8 cellular contexts compared by ENCODE assay signal in genomic region chr18:56709463-56709862, GRCh38. TPM values are rescaled to one million over a fixed set of nuclear protein-coding genes. Genes with fewer than 3 reads are reported as not detected.
DNase-seq lines count a peak whose midpoint lies in the region; ATAC-seq and TF ChIP-seq lines count a peak whose summit lies in the region.

No MANE protein-coding gene starts in this region.

- H3K9ac ChIP-seq in fibroblast of lung (ENCODE audit: insufficient read depth, low read length): no peak overlapping the region

- H3K79me2 ChIP-seq in fibroblast of lung (ENCODE audit: control insufficient read depth, insufficient read depth, low read length): no peaks in the 10 kb centered on the region

- H3K4me3 ChIP-seq in fibroblast of lung (replicated peaks in 1 of 4; ENCODE audit: control extremely low read depth in 1 of 4, insufficient read depth in 1 of 4, low read depth in 3 of 4, low read length in 4 of 4): no peak overlapping the region

- peak in 1 of 2 donors; percentile 28 for TF ChIP-seq CTCF in fibroblast of lung (conservative IDR thresholded peaks at IDR 0.05 in 1 of 2, IDR thresholded peaks at IDR 0.05 in 1 of 2; ENCODE audit: low read depth in 1 of 2, low read length in 2 of 2)

- no peaks in the 10 kb centered on the region for H3K4me1 ChIP-seq in fibroblast of lung (ENCODE audit: control insufficient read depth, extremely low read depth, insufficient read depth, low read length)

- no peaks in the 10 kb centered on the region for H3K9me3 ChIP-seq in fibroblast of lung (ENCODE audit: control insufficient read depth, insufficient read depth, low read depth, low read length)

- H2AFZ ChIP-seq in fibroblast of lung (ENCODE audit: low read length): no peak overlapping the region

- no peaks in the 10 kb centered on the region for H3K27me3 ChIP-seq in fibroblast of lung (ENCODE audit: control insufficient read depth, insufficient read depth, low read length)

- H3K27ac ChIP-seq in fibroblast of lung (ENCODE audit: insufficient read depth, low read length): no peak overlapping the region

- H3K36me3 ChIP-seq in fibroblast of lung (ENCODE audit: control insufficient read depth, insufficient read depth, low read length): no peaks in the 10 kb centered on the region

- H4K20me1 ChIP-seq in fibroblast of lung (ENCODE audit: control insufficient read depth, extremely low read depth, insufficient read depth, low read length): no peaks in the 10 kb centered on the region

- DNase-seq in stimulated activated CD4-positive, alpha-beta T cell treated with anti-CD3 and anti-CD28 coated beads, Interleukin-15, amount 100 ng/mL, for 24 hours: peak; percentile 23
- no peak for DNase-seq in stimulated activated CD4-positive, alpha-beta T cell treated with anti-CD3 and anti-CD28 coated beads, Interleukin-12 subunit alpha, Interleukin-12 subunit beta, amount 100 ng/mL, for 4 hours
- peak; percentile 85 for DNase-seq in HT1080 (ENCODE audit: low read depth)
- peak; percentile 5 for DNase-seq in SKM-1 treated with dmso at 0.1 percent for 144 hours (lab: John Stamatoyannopoulos, UW; ENCODE audit: unreplicated experiment)
- peak; percentile 79 to 90 for DNase-seq in fibroblast of lung (ENCODE audit: low read depth in 2 of 2)
- no peak for DNase-seq in stimulated activated naive CD8-positive, alpha-beta T cell treated with anti-CD3 and anti-CD28 coated beads, Interleukin-15, Interleukin-2, amounts not matched to agents 100 U/mL and 50 U/mL, for 24 hours
- DNase-seq in NCI-H1417 (lab: John Stamatoyannopoulos, UW): no peak

- peak; percentile 94 for ATAC-seq in GM21737 (IDR thresholded peaks at IDR 0.05; ENCODE audit: unreplicated experiment)
- ATAC-seq in stimulated activated naive CD8-positive, alpha-beta T cell treated with anti-CD3 and anti-CD28 coated beads, Interleukin-15, Interleukin-2, amounts not matched to agents 100 U/mL and 50 U/mL, for 24 hours: peak; percentile 100

- no peak overlapping the region for H3K4me2 ChIP-seq in fibroblast of lung (ENCODE audit: extremely low read depth, insufficient read depth, low read length)

RNA-seq across cellular contexts. Expression of gene WDR7, which starts 58.3 kb away (rescaled TPM):
- 11.4 and 11.8 TPM in 2 replicates for total RNA-seq in HT1080 (2014; rRNA removed; shearing (Covaris generic))
- polyA plus RNA-seq in HT1080 (2015; cell fraction: cytosol; rRNA removed): 3.6 and 5.0 TPM in 2 replicates
- polyA plus RNA-seq in HT1080 (2015; cell fraction: nucleus; rRNA removed): 10.4 and 11.4 TPM in 2 replicates
- 19.0 and 27.2 TPM in 2 replicates for total RNA-seq in fibroblast of lung
- polyA plus RNA-seq in fibroblast of lung: 7.2 and 9.4 TPM in 2 replicates
- 6.8 and 8.1 TPM in 2 replicates for polyA plus RNA-seq in fibroblast of lung (2012)
- 19.9 and 74.8 TPM in 2 replicates for polyA minus RNA-seq in fibroblast of lung (ENCODE audit: low replicate concordance)

Comparison
In these comparisons a context has a peak if more than half of its experiments do, and no peak if none do; other contexts are left out.
1. DNase-seq: peak in stimulated activated CD4-positive, alpha-beta T cell treated with anti-CD3 and anti-CD28 coated beads, Interleukin-15, amount 100 ng/mL, for 24 hours (single experiment), HT1080 (single experiment), SKM-1 treated with dmso at 0.1 percent for 144 hours (single experiment) and fibroblast of lung (2 of 2); none in stimulated activated CD4-positive, alpha-beta T cell treated with anti-CD3 and anti-CD28 coated beads, Interleukin-12 subunit alpha, Interleukin-12 subunit beta, amount 100 ng/mL, for 4 hours (single experiment), stimulated activated naive CD8-positive, alpha-beta T cell treated with anti-CD3 and anti-CD28 coated beads, Interleukin-15, Interleukin-2, amounts not matched to agents 100 U/mL and 50 U/mL, for 24 hours (single experiment) and NCI-H1417 (0 of 3).